Comparison of ENCODE assay signal across 38 cellular contexts in the genomic region with DNA sequence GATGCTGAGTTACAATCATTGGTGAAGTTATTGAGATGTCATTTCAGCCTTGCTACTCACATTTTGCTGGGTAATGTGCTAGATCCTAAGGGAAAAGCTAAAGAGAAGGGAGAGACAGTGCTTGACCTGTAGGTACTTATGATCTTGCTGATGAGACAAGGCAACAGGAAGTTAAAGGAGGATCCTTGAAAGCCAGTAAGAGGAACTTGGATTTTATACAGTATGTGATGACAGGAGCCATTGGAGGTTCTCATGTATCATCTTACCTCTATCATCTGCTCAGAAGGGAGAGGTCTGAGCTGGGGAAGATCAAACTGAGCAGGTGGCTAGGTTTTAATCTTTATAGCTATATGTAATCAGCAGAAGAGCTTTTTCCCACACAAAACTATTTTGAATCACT. TPM values are rescaled to one million over a fixed set of nuclear protein-coding genes. Genes with fewer than 3 reads are reported as not detected.
A peak's percentile ranks its signal among the peaks of the same experiment; 100 is the strongest.
DNase-seq lines count a peak whose midpoint lies in the region; ATAC-seq and TF ChIP-seq lines count a peak whose summit lies in the region.
"Had no signal": no experiment of that assay in that cellular context is flagged by ENCODE, and none has a peak within 500 bp of the region (broad histone marks: within the 10 kb centered on the region; RNA-seq: fewer than 3 reads in every experiment).

No MANE protein-coding gene starts in this region.

- H3K27me3 ChIP-seq in left ventricle myocardium inferior (ENCODE audit: low read depth) (no peaks in the 10 kb centered on the region), right cardiac atrium (ENCODE audit: control insufficient read depth, insufficient read depth) (no peaks in the 10 kb centered on the region)
- H3K27me3 ChIP-seq: body of pancreas, neural progenitor cell, right atrium auricular region, uterus had no signal

- intact Hi-C loops in left ventricle myocardium inferior (cut with micrococcal nuclease): no loop called here
- intact Hi-C loops in right cardiac atrium (cut with DNase I): no loop called here

- H3K9me3 ChIP-seq in left ventricle myocardium inferior (replicated peaks) (no peaks in the 10 kb centered on the region), right cardiac atrium (ENCODE audit: control insufficient read depth, low read length) (no peaks in the 10 kb centered on the region)
- H3K9me3 ChIP-seq: body of pancreas, HAP-1, right atrium auricular region, SK-N-SH, thoracic aorta, uterus had no signal

- no peaks in the 10 kb centered on the region for H3K36me3 ChIP-seq in left ventricle myocardium inferior
- H3K36me3 ChIP-seq: HAP-1, neural progenitor cell, right atrium auricular region, thoracic aorta, uterus had no signal

- no peak for DNase-seq in left ventricle myocardium inferior
- DNase-seq in right cardiac atrium: no peak
- DNase-seq in NCI-H524 (lab: John Stamatoyannopoulos, UW): peak; percentile 77 to 91
- peak; percentile 83 for DNase-seq in SKM-1 treated with dmso at 0.1 percent for 144 hours (lab: John Stamatoyannopoulos, UW; ENCODE audit: unreplicated experiment)
- DNase-seq in activated CD4-positive, alpha-beta T cell treated with anti-CD3 and anti-CD28 coated beads, Interleukin-2, amount 50 U/mL, for 1 hour: no peak
- DNase-seq in activated CD8-positive, alpha-beta memory T cell treated with anti-CD3 and anti-CD28 coated beads for 24 hours: no peak
- no peak for DNase-seq in SHP77 treated with DMSO at 0.1 percent for 48 hours (lab: John Stamatoyannopoulos, UW)
- DNase-seq: activated CD8-positive, alpha-beta T cell treated with anti-CD3 and anti-CD28 coated beads, Interleukin-2, amount 10 ng/mL, durations not matched to agents 7 days and 5 days; activated naive CD4-positive, alpha-beta T cell treated with anti-CD3 and anti-CD28 coated beads, Interleukin-2, amount 50 U/mL, for 16 hours; body of pancreas; dermis blood vessel endothelial cell; DMS53; endodermal cell; glutamatergic neuron; mesendoderm; NCI-H1092 treated with DMSO at 0.1 percent for 48 hours; NCI-H1694 treated with DMSO at 0.1 percent for 48 hours; NCI-H526; posterior cingulate gyrus; RPMI8226; SK-N-SH; stimulated activated naive CD8-positive, alpha-beta T cell treated with anti-CD3 and anti-CD28 coated beads, Interleukin-15, Interleukin-2, amounts not matched to agents 100 U/mL and 50 U/mL, for 24 hours; T-helper 2 cell; uterus had no signal

- H3K4me1 ChIP-seq in left ventricle myocardium inferior: peaks cover 57% of the 10 kb centered on the region
- H3K4me1 ChIP-seq in right cardiac atrium (ENCODE audit: control insufficient read depth, insufficient read depth, low read length): no peaks in the 10 kb centered on the region
- H3K4me1 ChIP-seq: body of pancreas, HAP-1, neural progenitor cell, uterus had no signal

- no peak for ATAC-seq in right cardiac atrium
- no peak for ATAC-seq in GM18873 (IDR thresholded peaks at IDR 0.05; ENCODE audit: low FRiP score, unreplicated experiment)
- ATAC-seq: activated CD8-positive, alpha-beta T cell treated with anti-CD3 and anti-CD28 coated beads, Interleukin-2, amount 10 ng/mL, durations not matched to agents 7 days and 5 days; body of pancreas; esophagus mucosa; left lobe of liver; stimulated activated naive CD8-positive, alpha-beta T cell treated with anti-CD3 and anti-CD28 coated beads, Interleukin-15, Interleukin-2, amounts not matched to agents 100 U/mL and 50 U/mL, for 24 hours had no signal

- H3K27ac ChIP-seq in left ventricle myocardium inferior (replicated peaks) (peak overlapping the region; percentile 10), right cardiac atrium (ENCODE audit: low read length) (no peak overlapping the region)
- H3K27ac ChIP-seq: body of pancreas, neural progenitor cell, right atrium auricular region, thoracic aorta, uterus had no signal

- TF ChIP-seq CTCF in left ventricle myocardium inferior (IDR thresholded peaks at IDR 0.05; ENCODE audit: borderline replicate concordance): no peak

- H3K4me3 ChIP-seq in left ventricle myocardium inferior: no peak overlapping the region
- H3K4me3 ChIP-seq in right cardiac atrium (ENCODE audit: low read length): no peak overlapping the region
- H3K4me3 ChIP-seq: body of pancreas, HAP-1, neural progenitor cell, right atrium auricular region, smooth muscle cell, thoracic aorta, uterus had no signal

RNA-seq across cellular contexts. Expression of a gene that starts 6.3 kb away (rescaled TPM):
- total RNA-seq in left ventricle myocardium inferior: 0.11 TPM
- under 1 TPM in 1 of 4 donors, not detected in 3; 0.09 TPM for total RNA-seq in right cardiac atrium
- not detected for polyA plus RNA-seq in right cardiac atrium
- total RNA-seq: activated CD8-positive, alpha-beta T cell treated with anti-CD3 and anti-CD28 coated beads, Interleukin-2, amount 10 ng/mL, durations not matched to agents 7 days and 5 days; activated T-helper 2 cell treated with anti-CD3 and anti-CD28 coated beads, Interferon-gamma antibody, Interleukin-2, Interleukin-4, amounts not matched to agents 10 μg/mL and 5 μg/mL and 100 μg/mL, durations not matched to agents 14 hours and 24 hours and 36 hours; body of pancreas; dermis blood vessel endothelial cell; endodermal cell; esophagus mucosa; fibroblast of villous mesenchyme; G401; left lobe of liver; LHCN-M2; myocyte; right atrium auricular region; smooth muscle cell; thoracic aorta had no signal
- polyA plus RNA-seq: BJ, SK-N-SH, smooth muscle cell had no signal

RNA-seq across cellular contexts. Expression of a gene that starts 11.2 kb away (rescaled TPM):
- total RNA-seq in left ventricle myocardium inferior (33.6 TPM), right cardiac atrium (10 to 100 TPM; 36.5 to 74.7 (median 52.4) TPM)
- polyA plus RNA-seq in right cardiac atrium: 41.1 TPM

RNA-seq across cellular contexts. Expression of a gene that starts 56.5 kb away (rescaled TPM):
- total RNA-seq in left ventricle myocardium inferior: 4.5 TPM
- total RNA-seq in right cardiac atrium: 1 to 10 TPM; 3.3 to 6.4 (median 6.0) TPM
- 1.4 TPM for polyA plus RNA-seq in right cardiac atrium
- total RNA-seq: dermis blood vessel endothelial cell, fibroblast of villous mesenchyme, G401, myocyte had no signal

Comparison
In these comparisons a context has a peak if more than half of its experiments do, and no peak if none do; other contexts are left out.
1. DNase-seq: peak in NCI-H524 (2 of 2) and SKM-1 treated with dmso at 0.1 percent for 144 hours (single experiment); none in left ventricle myocardium inferior (single experiment), right cardiac atrium (0 of 3), activated CD4-positive, alpha-beta T cell treated with anti-CD3 and anti-CD28 coated beads, Interleukin-2, amount 50 U/mL, for 1 hour (single experiment), activated CD8-positive, alpha-beta memory T cell treated with anti-CD3 and anti-CD28 coated beads for 24 hours (single experiment) and SHP77 treated with DMSO at 0.1 percent for 48 hours (single experiment).